ENCODE assay signal across 13 cellular contexts in genomic region chr2:5652734-5653133, GRCh38. TPM values are rescaled to one million over a fixed set of nuclear protein-coding genes. Genes with fewer than 3 reads are reported as not detected.
"Had no signal": no experiment of that assay in that cellular context is flagged by ENCODE, and none has a peak within 500 bp of the region (broad histone marks: within the 10 kb centered on the region; RNA-seq: fewer than 3 reads in every experiment).

No MANE protein-coding gene starts in this region.

RNA-seq across cellular contexts. Expression of gene SOX11, which starts 39.5 kb away (rescaled TPM):
- total RNA-seq: activated B cell treated with CpG ODN at 0.5 μM for 24 hours; activated CD4-positive, alpha-beta memory T cell treated with anti-CD3 and anti-CD28 coated beads for 36 hours; activated CD4-positive, alpha-beta T cell treated with anti-CD3 and anti-CD28 coated beads, Interleukin-2, amount 10 ng/mL, durations not matched to agents 24 days and 14 days; activated CD8-positive, alpha-beta memory T cell treated with anti-CD3 and anti-CD28 coated beads for 36 hours; activated CD8-positive, alpha-beta T cell treated with anti-CD3 and anti-CD28 coated beads for 36 hours; activated naive CD4-positive, alpha-beta T cell treated with anti-CD3 and anti-CD28 coated beads for 36 hours; activated naive CD4-positive, alpha-beta T cell treated with anti-CD3 and anti-CD28 coated beads, Interleukin-2, amount 50 U/mL, for 72 hours; activated naive CD8-positive, alpha-beta T cell treated with anti-CD3 and anti-CD28 coated beads for 36 hours; activated T-cell treated with anti-CD3 and anti-CD28 coated beads, Interleukin-2, amount 50 U/mL, for 72 hours; activated T-helper 1 cell treated with anti-CD3 and anti-CD28 coated beads, Interleukin-12 subunit alpha, Interleukin-12 subunit beta, Interleukin-2, Interleukin-4 antibody, amounts not matched to agents 30 ng/mL and 10 ng/mL and 1 ng/mL, durations not matched to agents 14 hours and 24 hours and 36 hours; activated T-helper 17 cell treated with anti-CD3 and anti-CD28 coated beads, Interleukin-2, amount 50 U/mL, for 72 hours had no signal
- polyA plus RNA-seq: adrenal gland, aorta had no signal
